Comparison of ENCODE assay signal across 8 cellular contexts in genomic region chr12:68538722-68539614, GRCh38.
DNase-seq lines count a peak whose midpoint lies in the region; FAIRE-seq and TF ChIP-seq lines count a peak whose summit lies in the region.

No MANE protein-coding gene starts in this region.

- H3K27me3 ChIP-seq in adipocyte (replicated peaks; ENCODE audit: control insufficient read depth, insufficient read depth, low read length): no peaks in the 10 kb centered on the region

- peak overlapping the region; percentile 73 for H3K4me3 ChIP-seq in adipocyte (ENCODE audit: low read length)
- peak overlapping the region; percentile 55 to 63 for H3K4me3 ChIP-seq in kidney (ENCODE audit: low read length in 2 of 2)

- intact Hi-C loops in kidney (cut with DNase I): no loop called here

- in situ Hi-C loops in G401 (cut with HindIII; ENCODE audit: low sequenced_read_pairs): no loop called here

- no peak for TF ChIP-seq CTCF in kidney (IDR thresholded peaks at IDR 0.05; ENCODE audit: borderline replicate concordance, extremely low read depth, insufficient read depth)

- DNase-seq in activated CD8-positive, alpha-beta memory T cell treated with anti-CD3 and anti-CD28 coated beads for 4 hours (ENCODE audit: low read depth in 2 of 2): peak; percentile 40 to 42
- no peak for DNase-seq in activated CD8-positive, alpha-beta memory T cell treated with anti-CD3 and anti-CD28 coated beads, Interleukin-2, amount 50 U/mL, for 48 hours
- peak; percentile 4 for DNase-seq in SIG-M5 (lab: John Stamatoyannopoulos, UW)
- peak; percentile 22 for DNase-seq in adipocyte (ENCODE audit: low read depth)
- peak; percentile 85 for DNase-seq in kidney
- DNase-seq in stimulated activated CD8-positive, alpha-beta memory T cell treated with anti-CD3 and anti-CD28 coated beads, Interleukin-15, amount 100 ng/mL, for 4 hours (ENCODE audit: low read depth in 2 of 2): peak; percentile 32 to 36
- DNase-seq in G401 (ENCODE audit: low spot score): no peak
- no peak for DNase-seq in cerebellum (ENCODE audit: low spot score)

- no peaks in the 10 kb centered on the region for H3K36me3 ChIP-seq in adipocyte (ENCODE audit: control insufficient read depth, insufficient read depth, low read length, severe bottlenecking)
- no peaks in the 10 kb centered on the region for H3K36me3 ChIP-seq in kidney (ENCODE audit: control insufficient read depth in 1 of 2, insufficient read depth in 2 of 2, low read length in 2 of 2)

- H3K9ac ChIP-seq in adipocyte (ENCODE audit: low read length) (peak overlapping the region; percentile 68), kidney (ENCODE audit: low read length in 2 of 2) (peak overlapping the region in 1 of 2 donors; percentile 62)

- H3K9me3 ChIP-seq in adipocyte (ENCODE audit: control insufficient read depth, low read length) (no peaks in the 10 kb centered on the region), kidney (ENCODE audit: control insufficient read depth in 1 of 2, low read length in 2 of 2) (no peaks in the 10 kb centered on the region)

- H3K4me1 ChIP-seq in adipocyte (ENCODE audit: control insufficient read depth, insufficient read depth, low read length): peaks cover 10% of the 10 kb centered on the region
- H3K4me1 ChIP-seq in kidney (ENCODE audit: control insufficient read depth in 1 of 2, insufficient read depth in 1 of 2, low read depth in 1 of 2, low read length in 2 of 2): peaks cover 0 to 4% of the 10 kb centered on the region in 2 donors

- H3K27ac ChIP-seq in kidney (ENCODE audit: low read depth in 2 of 2, low read length in 2 of 2): peak overlapping the region; percentile 32 to 45

- FAIRE-seq in kidney (lab: Jason Lieb, UNC): no peak

Comparison
In these comparisons a context has a peak if more than half of its experiments do, and no peak if none do; other contexts are left out.
1. DNase-seq: peak in activated CD8-positive, alpha-beta memory T cell treated with anti-CD3 and anti-CD28 coated beads for 4 hours (2 of 2), SIG-M5 (single experiment), adipocyte (single experiment), kidney (single experiment) and stimulated activated CD8-positive, alpha-beta memory T cell treated with anti-CD3 and anti-CD28 coated beads, Interleukin-15, amount 100 ng/mL, for 4 hours (2 of 2); none in activated CD8-positive, alpha-beta memory T cell treated with anti-CD3 and anti-CD28 coated beads, Interleukin-2, amount 50 U/mL, for 48 hours (single experiment), G401 (single experiment) and cerebellum (single experiment).